Comparison of ENCODE assay signal across 8 cellular contexts in genomic region chr12:56724660-56724988, GRCh38. TPM values are rescaled to one million over a fixed set of nuclear protein-coding genes. Genes with fewer than 3 reads are reported as not detected.
DNase-seq lines count a peak whose midpoint lies in the region; ATAC-seq lines count a peak whose summit lies in the region.

No MANE protein-coding gene starts in this region.

- no peaks in the 10 kb centered on the region for H3K9me3 Mint-ChIP-seq in activated T-cell treated with anti-CD3 and anti-CD28 coated beads, Interleukin-2, amount 50 U/mL, for 4 hours
- H3K9me3 Mint-ChIP-seq in activated naive CD8-positive, alpha-beta T cell treated with anti-CD3 and anti-CD28 coated beads, Interleukin-2, amount 50 U/mL, for 24 hours, result no peaks in the 10 kb centered on the region
- H3K9me3 Mint-ChIP-seq in stimulated activated memory B cell treated with anti-CD40 and anti-IgM and Interleukin-4, amounts not matched to agents 10 μg/mL and 1 μg/mL and 100 μg/mL, for 72 hours, result no peaks in the 10 kb centered on the region

- ATAC-seq in activated T-cell treated with anti-CD3 and anti-CD28 coated beads, Interleukin-2, amount 50 U/mL, for 4 hours, result no peak
- no peak for ATAC-seq in activated naive CD8-positive, alpha-beta T cell treated with anti-CD3 and anti-CD28 coated beads, Interleukin-2, amount 50 U/mL, for 24 hours
- ATAC-seq in stimulated activated memory B cell treated with anti-CD40 and anti-IgM and Interleukin-4, amounts not matched to agents 10 μg/mL and 1 μg/mL and 100 μg/mL, for 72 hours, result no peak
- no peak for ATAC-seq in HG03460 (IDR thresholded peaks at IDR 0.05; ENCODE audit: unreplicated experiment)

- H3K4me1 ChIP-seq in iPS-18a (ENCODE audit: control insufficient read depth, low read depth, low read length), result peaks cover 37% of the 10 kb centered on the region

- H3K9me3 ChIP-seq in iPS-18a (ENCODE audit: control insufficient read depth, low read depth, low read length), result no peaks in the 10 kb centered on the region

- H3K27me3 Mint-ChIP-seq in activated T-cell treated with anti-CD3 and anti-CD28 coated beads, Interleukin-2, amount 50 U/mL, for 4 hours (ENCODE audit: low read depth), result no peaks in the 10 kb centered on the region
- H3K27me3 Mint-ChIP-seq in activated naive CD8-positive, alpha-beta T cell treated with anti-CD3 and anti-CD28 coated beads, Interleukin-2, amount 50 U/mL, for 24 hours, result no peaks in the 10 kb centered on the region
- H3K27me3 Mint-ChIP-seq in stimulated activated memory B cell treated with anti-CD40 and anti-IgM and Interleukin-4, amounts not matched to agents 10 μg/mL and 1 μg/mL and 100 μg/mL, for 72 hours, result no peaks in the 10 kb centered on the region

- H3K4me3 ChIP-seq in iPS-18a (ENCODE audit: low read length), result peak overlapping the region; percentile 100

- no peak for DNase-seq in activated T-cell treated with anti-CD3 and anti-CD28 coated beads, Interleukin-2, amount 50 U/mL, for 4 hours
- DNase-seq in activated T-cell treated with anti-CD3 and anti-CD28 coated beads for 4 hours (no peak), GM19238 (ENCODE audit: insufficient read length, low spot score) (no peak), NCI-H526 treated with DMSO at 0.1 percent for 48 hours (lab: John Stamatoyannopoulos, UW) (no peak)
- DNase-seq in activated naive CD8-positive, alpha-beta T cell treated with anti-CD3 and anti-CD28 coated beads, Interleukin-2, amount 50 U/mL, for 24 hours, result no peak

- peak overlapping the region; percentile 99 for H3K4me3 Mint-ChIP-seq in activated T-cell treated with anti-CD3 and anti-CD28 coated beads, Interleukin-2, amount 50 U/mL, for 4 hours
- H3K4me3 Mint-ChIP-seq in activated naive CD8-positive, alpha-beta T cell treated with anti-CD3 and anti-CD28 coated beads, Interleukin-2, amount 50 U/mL, for 24 hours, result peak overlapping the region; percentile 98
- peak overlapping the region; percentile 96 for H3K4me3 Mint-ChIP-seq in stimulated activated memory B cell treated with anti-CD40 and anti-IgM and Interleukin-4, amounts not matched to agents 10 μg/mL and 1 μg/mL and 100 μg/mL, for 72 hours

- peak overlapping the region; percentile 98 for H3K27ac ChIP-seq in iPS-18a (ENCODE audit: low read length)

- peaks cover 49% of the 10 kb centered on the region for H3K36me3 Mint-ChIP-seq in activated T-cell treated with anti-CD3 and anti-CD28 coated beads, Interleukin-2, amount 50 U/mL, for 4 hours (ENCODE audit: insufficient read depth)
- H3K36me3 Mint-ChIP-seq in activated naive CD8-positive, alpha-beta T cell treated with anti-CD3 and anti-CD28 coated beads, Interleukin-2, amount 50 U/mL, for 24 hours (ENCODE audit: low read depth), result peaks cover 71% of the 10 kb centered on the region
- H3K36me3 Mint-ChIP-seq in stimulated activated memory B cell treated with anti-CD40 and anti-IgM and Interleukin-4, amounts not matched to agents 10 μg/mL and 1 μg/mL and 100 μg/mL, for 72 hours, result peaks cover 35% of the 10 kb centered on the region

- peak overlapping the region; percentile 99 for H3K9ac ChIP-seq in iPS-18a (ENCODE audit: low read length)

- H3K27me3 ChIP-seq in iPS-18a (ENCODE audit: control insufficient read depth, insufficient read depth, low read length), result no peaks in the 10 kb centered on the region

- peaks cover 39% of the 10 kb centered on the region for H3K36me3 ChIP-seq in iPS-18a (ENCODE audit: control insufficient read depth, low read depth, low read length)

- peaks cover 49% of the 10 kb centered on the region for H3K4me1 Mint-ChIP-seq in activated T-cell treated with anti-CD3 and anti-CD28 coated beads, Interleukin-2, amount 50 U/mL, for 4 hours (ENCODE audit: low read depth)
- H3K4me1 Mint-ChIP-seq in activated naive CD8-positive, alpha-beta T cell treated with anti-CD3 and anti-CD28 coated beads, Interleukin-2, amount 50 U/mL, for 24 hours, result peaks cover 52% of the 10 kb centered on the region
- H3K4me1 Mint-ChIP-seq in stimulated activated memory B cell treated with anti-CD40 and anti-IgM and Interleukin-4, amounts not matched to agents 10 μg/mL and 1 μg/mL and 100 μg/mL, for 72 hours, result peaks cover 56% of the 10 kb centered on the region

- H3K27ac Mint-ChIP-seq in activated naive CD8-positive, alpha-beta T cell treated with anti-CD3 and anti-CD28 coated beads, Interleukin-2, amount 50 U/mL, for 24 hours, result peak overlapping the region; percentile 99
- peak overlapping the region; percentile 97 for H3K27ac Mint-ChIP-seq in stimulated activated memory B cell treated with anti-CD40 and anti-IgM and Interleukin-4, amounts not matched to agents 10 μg/mL and 1 μg/mL and 100 μg/mL, for 72 hours

RNA-seq across cellular contexts. Expression of gene NACA, which starts 0.5 kb away (rescaled TPM):
- total RNA-seq in activated T-cell treated with anti-CD3 and anti-CD28 coated beads, Interleukin-2, amount 50 U/mL, for 4 hours, result 1,000 to 10,000 TPM; 1,078 to 1,189 (median 1,154) TPM

RNA-seq across cellular contexts. Expression of gene PRIM1, which starts 27.5 kb away (rescaled TPM):
- 10 to 100 TPM; 56.0 to 68.2 (median 60.1) TPM for total RNA-seq in activated T-cell treated with anti-CD3 and anti-CD28 coated beads, Interleukin-2, amount 50 U/mL, for 4 hours

RNA-seq across cellular contexts. Expression of gene PTGES3, which starts 36.5 kb away (rescaled TPM):
- total RNA-seq in activated T-cell treated with anti-CD3 and anti-CD28 coated beads, Interleukin-2, amount 50 U/mL, for 4 hours, result 100 to 1,000 TPM; 343 to 400 (median 399) TPM

RNA-seq across cellular contexts. Expression of gene HSD17B6, which starts 38.5 kb away (rescaled TPM):
- total RNA-seq in activated T-cell treated with anti-CD3 and anti-CD28 coated beads, Interleukin-2, amount 50 U/mL, for 4 hours, result 1 to 10 TPM; 1.3 to 3.2 (median 1.9) TPM
